15 cellular contexts compared by ENCODE assay signal in the genomic region with DNA sequence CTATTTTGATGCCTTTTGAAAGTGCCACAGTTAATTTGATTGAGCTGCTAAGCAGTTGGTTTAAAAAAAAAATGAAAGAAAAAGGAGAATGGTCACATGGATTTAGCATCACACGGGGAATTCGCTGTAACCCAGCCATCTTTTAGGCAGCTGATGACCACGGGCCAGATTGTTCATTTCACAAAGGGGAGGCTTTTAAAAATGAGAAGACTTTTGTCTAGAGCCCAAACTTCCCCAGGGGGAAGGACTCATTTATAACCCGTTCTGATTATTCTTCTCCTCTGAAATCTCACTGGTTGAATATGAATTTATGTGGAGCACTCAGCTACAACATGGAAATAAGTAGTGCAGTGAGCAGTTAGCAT.
DNase-seq lines count a peak whose midpoint lies in the region; ATAC-seq, FAIRE-seq and TF ChIP-seq lines count a peak whose summit lies in the region.
"Had no signal": no experiment of that assay in that cellular context is flagged by ENCODE, and none has a peak within 500 bp of the region (broad histone marks: within the 10 kb centered on the region; RNA-seq: fewer than 3 reads in every experiment).

No MANE protein-coding gene starts in this region.

- H2BK12ac ChIP-seq in neuronal stem cell (ENCODE audit: low read length): no peak overlapping the region

- ATAC-seq in heart left ventricle (peak in 3 of 4 donors; percentile 18 to 57 (median 53)), natural killer cell (no peak)

- no peaks in the 10 kb centered on the region for H3K27me3 ChIP-seq in astrocyte (ENCODE audit: insufficient read depth, low read length)
- no peaks in the 10 kb centered on the region for H3K27me3 ChIP-seq in heart left ventricle
- H3K27me3 ChIP-seq in neuronal stem cell (ENCODE audit: control insufficient read depth in 3 of 3, insufficient read depth in 3 of 3, low read depth in 1 of 3, low read length in 3 of 3): no peaks in the 10 kb centered on the region
- H3K27me3 ChIP-seq in transverse colon: peaks cover 8% of the 10 kb centered on the region
- H3K27me3 ChIP-seq: ovary had no signal

- H2BK15ac ChIP-seq in neuronal stem cell (ENCODE audit: low read length): no peak overlapping the region

- H3K9ac ChIP-seq in astrocyte (ENCODE audit: low read length) (peak overlapping the region; percentile 40), neuronal stem cell (ENCODE audit: low read depth, low read length, poor library complexity) (no peak overlapping the region)

- no peak overlapping the region for H4K91ac ChIP-seq in neuronal stem cell (ENCODE audit: low read depth, low read length, poor library complexity)

- TF ChIP-seq EP300 in transverse colon (IDR thresholded peaks at IDR 0.05; ENCODE audit: low read depth): no peak

- no peak overlapping the region for H3K18ac ChIP-seq in neuronal stem cell (ENCODE audit: low read length)

- H3K23ac ChIP-seq in neuronal stem cell (ENCODE audit: low read depth, low read length, poor library complexity): no peak overlapping the region

- TF ChIP-seq CTCF in astrocyte (IDR thresholded peaks at IDR 0.05; ENCODE audit: insufficient read depth, low read depth, low read length) (no peak), heart left ventricle (IDR thresholded peaks at IDR 0.05) (no peak), transverse colon (IDR thresholded peaks at IDR 0.05) (no peak), natural killer cell (IDR thresholded peaks at IDR 0.05) (no peak)

- H3K9me3 ChIP-seq in astrocyte (ENCODE audit: insufficient read depth, low read depth, low read length) (no peaks in the 10 kb centered on the region), heart left ventricle (no peaks in the 10 kb centered on the region), neuronal stem cell (replicated peaks in 1 of 2; ENCODE audit: control insufficient read depth in 2 of 2, insufficient read depth in 1 of 2, low read depth in 1 of 2, low read length in 2 of 2) (no peaks in the 10 kb centered on the region), transverse colon (no peaks in the 10 kb centered on the region)
- H3K9me3 ChIP-seq: ovary had no signal

- H2BK120ac ChIP-seq in neuronal stem cell (ENCODE audit: low read depth, low read length): no peak overlapping the region

- in situ Hi-C loops in transverse colon (cut with MboI; ENCODE audit: low pct_ligation_motif_present in 1 of 4, low pct_unique_long_range_greater_than_20kb in 1 of 4, low sequenced_read_pairs in 3 of 4): no loop called here

- H3K4me1 Mint-ChIP-seq in astrocyte (ENCODE audit: low read depth, unreplicated experiment) (peaks cover 11% of the 10 kb centered on the region), natural killer cell (peaks cover 0 to 5% of the 10 kb centered on the region in 2 donors), immature natural killer cell (peaks cover 2 to 6% of the 10 kb centered on the region in 2 donors)
- H3K4me1 Mint-ChIP-seq: activated CD4-positive, alpha-beta memory T cell treated with anti-CD3 and anti-CD28 coated beads, Interleukin-2, amount 10 ng/mL, durations not matched to agents 7 days and 5 days had no signal

- H3K4me3 Mint-ChIP-seq in astrocyte (ENCODE audit: unreplicated experiment): no peak overlapping the region
- no peak overlapping the region for H3K4me3 Mint-ChIP-seq in natural killer cell
- H3K4me3 Mint-ChIP-seq in immature natural killer cell: no peak overlapping the region
- H3K4me3 Mint-ChIP-seq: activated CD4-positive, alpha-beta memory T cell treated with anti-CD3 and anti-CD28 coated beads, Interleukin-2, amount 10 ng/mL, durations not matched to agents 7 days and 5 days; activated T-helper 1 cell treated with anti-CD3 and anti-CD28 coated beads, Interleukin-12 subunit alpha, Interleukin-12 subunit beta, Interleukin-2, Interleukin-4 antibody, amounts not matched to agents 30 ng/mL and 10 ng/mL and 1 ng/mL, durations not matched to agents 14 hours and 24 hours and 36 hours had no signal

- H3K79me1 ChIP-seq in neuronal stem cell (ENCODE audit: low read depth, low read length): no peaks in the 10 kb centered on the region

- H3K36me3 ChIP-seq in astrocyte (ENCODE audit: insufficient read depth, low read length) (no peaks in the 10 kb centered on the region), heart left ventricle (no peaks in the 10 kb centered on the region), neuronal stem cell (replicated peaks in 1 of 2; ENCODE audit: control insufficient read depth in 2 of 2, insufficient read depth in 2 of 2, low read length in 2 of 2) (no peaks in the 10 kb centered on the region), transverse colon (no peaks in the 10 kb centered on the region)
- H3K36me3 ChIP-seq: ovary had no signal

- no peak overlapping the region for H3K4ac ChIP-seq in neuronal stem cell (ENCODE audit: low read length)

- H4K20me1 ChIP-seq in astrocyte (ENCODE audit: insufficient read depth, low read length): no peaks in the 10 kb centered on the region

- H3K4me2 ChIP-seq in astrocyte (ENCODE audit: low read length) (no peak overlapping the region), neuronal stem cell (ENCODE audit: insufficient read depth, low read length, poor library complexity, severe bottlenecking) (no peak overlapping the region)

- no peak overlapping the region for H3K14ac ChIP-seq in neuronal stem cell (ENCODE audit: low read length)

- H2BK5ac ChIP-seq in neuronal stem cell (ENCODE audit: low read length): no peak overlapping the region

- no peak overlapping the region for H3K4me3 ChIP-seq in astrocyte (ENCODE audit: insufficient read depth, low read depth, low read length)
- H3K4me3 ChIP-seq in heart left ventricle: no peak overlapping the region
- H3K4me3 ChIP-seq in neuronal stem cell (ENCODE audit: low read length in 2 of 2): no peak overlapping the region
- H3K4me3 ChIP-seq in transverse colon: no peak overlapping the region
- H3K4me3 ChIP-seq: ovary had no signal

- H4K8ac ChIP-seq in neuronal stem cell (ENCODE audit: low read depth, low read length): no peak overlapping the region

- TF ChIP-seq POLR2A in heart left ventricle (IDR thresholded peaks at IDR 0.05) (no peak), transverse colon (IDR thresholded peaks at IDR 0.05) (no peak)

- no peak overlapping the region for H3K27ac Mint-ChIP-seq in astrocyte (ENCODE audit: unreplicated experiment)
- H3K27ac Mint-ChIP-seq in natural killer cell: peak overlapping the region in 1 of 2 donors; percentile 15
- H3K27ac Mint-ChIP-seq in immature natural killer cell: no peak overlapping the region
- H3K27ac Mint-ChIP-seq: activated CD4-positive, alpha-beta memory T cell treated with anti-CD3 and anti-CD28 coated beads, Interleukin-2, amount 10 ng/mL, durations not matched to agents 7 days and 5 days; activated T-helper 1 cell treated with anti-CD3 and anti-CD28 coated beads, Interleukin-12 subunit alpha, Interleukin-12 subunit beta, Interleukin-2, Interleukin-4 antibody, amounts not matched to agents 30 ng/mL and 10 ng/mL and 1 ng/mL, durations not matched to agents 14 hours and 24 hours and 36 hours had no signal

- H3K27ac ChIP-seq in astrocyte (ENCODE audit: low read depth, low read length) (no peak overlapping the region), heart left ventricle (peak overlapping the region; percentile 6 to 78 (median 58)), neuronal stem cell (replicated peaks; ENCODE audit: low read length) (no peak overlapping the region), transverse colon (peak overlapping the region; percentile 16 to 59 (median 42))

- 41 to 62% (median 61%) methylated on average over 4 of the region's 4 CpGs for WGBS in heart left ventricle, 4 donors
- no CpG with 5 or more reads among the region's 4 CpGs for WGBS in neuronal stem cell (ENCODE audit: extremely low coverage in 2 of 2, insufficient read length in 2 of 2, insufficient replicate concordance in 1 of 2), 2 donors
- 64 to 77% methylated on average over 4 of the region's 4 CpGs for WGBS in transverse colon (ENCODE audit: low coverage in 1 of 2), 2 donors

- H2AFZ ChIP-seq in astrocyte (ENCODE audit: low read depth, low read length) (no peak overlapping the region), neuronal stem cell (ENCODE audit: low read length) (peak overlapping the region; percentile 7)

- no peak overlapping the region for H2AK5ac ChIP-seq in neuronal stem cell (ENCODE audit: low read depth, low read length)

- H3K79me2 ChIP-seq in astrocyte (ENCODE audit: insufficient read depth, low read length): no peaks in the 10 kb centered on the region

- H3K9me3 Mint-ChIP-seq in astrocyte (ENCODE audit: unreplicated experiment): no peaks in the 10 kb centered on the region
- no peaks in the 10 kb centered on the region for H3K9me3 Mint-ChIP-seq in natural killer cell
- no peaks in the 10 kb centered on the region for H3K9me3 Mint-ChIP-seq in immature natural killer cell
- H3K9me3 Mint-ChIP-seq: activated CD4-positive, alpha-beta memory T cell treated with anti-CD3 and anti-CD28 coated beads, Interleukin-2, amount 10 ng/mL, durations not matched to agents 7 days and 5 days; activated T-helper 1 cell treated with anti-CD3 and anti-CD28 coated beads, Interleukin-12 subunit alpha, Interleukin-12 subunit beta, Interleukin-2, Interleukin-4 antibody, amounts not matched to agents 30 ng/mL and 10 ng/mL and 1 ng/mL, durations not matched to agents 14 hours and 24 hours and 36 hours had no signal

- no peak for FAIRE-seq in astrocyte (lab: Jason Lieb, UNC)

- intact Hi-C loops in heart left ventricle (cut with DNase I) (loop anchor here in 1 of 10 donors (10.0 kb wide), 1 partner anchor 68 kb away; no protein-coding TSS in a partner anchor), transverse colon (cut with DNase I; ENCODE audit: low total_unique reads) (no loop called here), natural killer cell (cut with micrococcal nuclease) (no loop called here)

- H3K36me3 Mint-ChIP-seq in astrocyte (ENCODE audit: low read depth, unreplicated experiment) (peaks cover 2% of the 10 kb centered on the region), natural killer cell (no peaks in the 10 kb centered on the region), immature natural killer cell (no peaks in the 10 kb centered on the region)

- peaks cover 8% of the 10 kb centered on the region for H3K27me3 Mint-ChIP-seq in astrocyte (ENCODE audit: low read depth, unreplicated experiment)
- H3K27me3 Mint-ChIP-seq in natural killer cell (ENCODE audit: low read depth in 2 of 2): no peaks in the 10 kb centered on the region
- H3K27me3 Mint-ChIP-seq in immature natural killer cell (ENCODE audit: low read depth in 3 of 3): peaks cover 2 to 5% (median 3%) of the 10 kb centered on the region in 3 donors

- DNase-seq in astrocyte (ENCODE audit: low read depth): no peak
- DNase-seq in heart left ventricle: no peak
- DNase-seq in neuronal stem cell (ENCODE audit: low spot score): no peak
- DNase-seq in transverse colon: no peak
- DNase-seq in superior temporal gyrus (ENCODE audit: extremely low spot score): no peak
- DNase-seq in natural killer cell: no peak
- DNase-seq in immature natural killer cell: no peak
- DNase-seq in DMS153 (lab: John Stamatoyannopoulos, UW): no peak
- DNase-seq: activated CD4-positive, alpha-beta memory T cell treated with anti-CD3 and anti-CD28 coated beads, Interleukin-2, amount 10 ng/mL, durations not matched to agents 7 days and 5 days; DND-41; effector memory CD4-positive, alpha-beta T cell; NCI-H2029; NCI-H82 had no signal

- H3K4me1 ChIP-seq in astrocyte (ENCODE audit: insufficient read depth, low read length) (peaks cover 28% of the 10 kb centered on the region), heart left ventricle (peaks cover 0 to 39% (median 21%) of the 10 kb centered on the region in 12 donors), neuronal stem cell (ENCODE audit: control insufficient read depth in 2 of 2, insufficient read depth in 1 of 2, low read depth in 1 of 2, low read length in 2 of 2) (peaks cover 10 to 18% of the 10 kb centered on the region in 2 donors), transverse colon (no peaks in the 10 kb centered on the region)

Comparison
In these comparisons a context has a peak if more than half of its experiments do, and no peak if none do; other contexts are left out.
1. H3K27ac ChIP-seq: peak in heart left ventricle (12 of 12) and transverse colon (4 of 4); none in astrocyte (single experiment) and neuronal stem cell (single experiment).
2. ATAC-seq: peak in heart left ventricle (3 of 4); none in natural killer cell (0 of 3).